Comparison of ENCODE assay signal across 25 cellular contexts in genomic region chr7:111844904-111845662, GRCh38.
DNase-seq lines count a peak whose midpoint lies in the region; ATAC-seq, FAIRE-seq and TF ChIP-seq lines count a peak whose summit lies in the region.
"Had no signal": no experiment of that assay in that cellular context is flagged by ENCODE, and none has a peak within 500 bp of the region (broad histone marks: within the 10 kb centered on the region; RNA-seq: fewer than 3 reads in every experiment).

No MANE protein-coding gene starts in this region.

- H3K4me1 ChIP-seq in HepG2 (ENCODE audit: insufficient read depth, low read length) (peaks cover 13% of the 10 kb centered on the region), pancreas (no peaks in the 10 kb centered on the region)
- H3K4me1 ChIP-seq: A549 had no signal

- DNase-seq in WTC11 (ENCODE audit: low spot score) (no peak), left colon (no peak), HepG2 (ENCODE audit: low spot score) (peak; percentile 11), pancreas (no peak), GM12891 (ENCODE audit: insufficient read length, low spot score) (no peak)
- DNase-seq: C1 segment of cervical spinal cord; CD4-positive, alpha-beta memory T cell; CD4-positive, CD25-positive, alpha-beta regulatory T cell; CD8-positive, alpha-beta memory T cell; COR-L47; DMS 273 treated with DMSO at 0.1 percent for 48 hours; DMS153; DMS53; DMS79; DND-41; EL; GDM1 had no signal

- CTCF ChIA-PET in WTC11 (lab: Charles Lee) (interaction anchor here (1.1 kb wide), 1 partner anchor 10 kb away, joined by 3 read pairs; no protein-coding TSS in a partner anchor), HepG2 (lab: Yijun Ruan, JAX; ENCODE audit: low intra/inter-chr PET ratio, low total read pairs) (no interaction called here)

- peaks cover 2% of the 10 kb centered on the region; the same call in 1 of the 2 replicates for H3K27me3 Mint-ChIP-seq in WTC11 (ENCODE audit: low read depth)
- H3K27me3 Mint-ChIP-seq: CD4-positive, alpha-beta memory T cell; CD4-positive, CD25-positive, alpha-beta regulatory T cell had no signal

- TF ChIP-seq EP300 in HepG2 (IDR thresholded peaks at IDR 0.05; ENCODE audit: low read depth in 2 of 2, low read length in 2 of 2) (no peak), HepG2 (CRISPR knock-in tag; IDR thresholded peaks at IDR 0.05; ENCODE audit: borderline replicate concordance) (no peak)

- peaks cover 20% of the 10 kb centered on the region for H3K36me3 Mint-ChIP-seq in WTC11
- H3K36me3 Mint-ChIP-seq: CD14-positive monocyte; CD4-positive, alpha-beta memory T cell; CD4-positive, CD25-positive, alpha-beta regulatory T cell; CD8-positive, alpha-beta memory T cell had no signal

- peaks cover 3 to 6% of the 10 kb centered on the region in 2 experiments; a peak in 3 of 5 replicates for H3K36me3 ChIP-seq in HepG2 (replicated peaks in 1 of 2; ENCODE audit: control insufficient read depth in 1 of 2, insufficient read depth in 2 of 2, low read length in 2 of 2)
- H3K36me3 ChIP-seq in pancreas = no peaks in the 10 kb centered on the region
- H3K36me3 ChIP-seq: BE2C, BLaER1 had no signal

- H3K79me2 ChIP-seq in HepG2 (ENCODE audit: insufficient read depth, low read length) = no peaks in the 10 kb centered on the region

- H3K9ac ChIP-seq in HepG2 (ENCODE audit: insufficient read depth, low read depth, low read length) = no peak overlapping the region
- H3K9ac ChIP-seq: BLaER1 had no signal

- H3K4me2 ChIP-seq in HepG2 (ENCODE audit: low read depth, low read length) = no peak overlapping the region
- H3K4me2 ChIP-seq: A549, BLaER1 had no signal

- in situ Hi-C loops in HepG2 (cut with HindIII; ENCODE audit: extremely low pct_ligation_motif_present, low pct_unique_long_range_greater_than_20kb) = no loop called here

- no peaks in the 10 kb centered on the region for H3K9me3 ChIP-seq in HepG2 (ENCODE audit: low read length)
- H3K9me3 ChIP-seq in pancreas = no peaks in the 10 kb centered on the region
- H3K9me3 ChIP-seq: A549, BE2C, BLaER1 had no signal

- BruUV-seq in HepG2 (replicated peaks; lab: Mats Ljungman, UMichigan) = no TSS peak

- H3K9me3 Mint-ChIP-seq in WTC11 = peaks cover 7% of the 10 kb centered on the region

- TF ChIP-seq POLR2A in HepG2 (IDR thresholded peaks at IDR 0.05; ENCODE audit: insufficient read depth in 1 of 2, low read depth in 2 of 2, low read length in 2 of 2) (no peak), GM12891 (IDR thresholded peaks at IDR 0.05; ENCODE audit: low read depth, low read length) (no peak)

- H2AFZ ChIP-seq in HepG2 (ENCODE audit: low read length) = no peak overlapping the region

- no peak for FAIRE-seq in HepG2 (lab: Jason Lieb, UNC)
- FAIRE-seq in pancreas (lab: Jason Lieb, UNC) = no peak
- no peak for FAIRE-seq in GM12891 (lab: Jason Lieb, UNC)
- FAIRE-seq: GM12892, GM18507 had no signal

- TF ChIP-seq CTCF in WTC11 (IDR thresholded peaks at IDR 0.05) = no peak
- no peak for TF ChIP-seq CTCF in HepG2 (CRISPR knock-in tag; IDR thresholded peaks at IDR 0.05)
- TF ChIP-seq CTCF in pancreas (IDR thresholded peaks at IDR 0.05) = no peak

- H3K27ac Mint-ChIP-seq in WTC11 = peak overlapping the region; percentile 35; the same call in 1 of the 2 replicates
- H3K27ac Mint-ChIP-seq: CD14-positive monocyte; CD4-positive, alpha-beta memory T cell; CD4-positive, CD25-positive, alpha-beta regulatory T cell; CD8-positive, alpha-beta memory T cell had no signal

- peaks cover 11% of the 10 kb centered on the region for H3K4me1 Mint-ChIP-seq in WTC11
- H3K4me1 Mint-ChIP-seq: CD4-positive, CD25-positive, alpha-beta regulatory T cell had no signal

- no peak overlapping the region for H3K4me3 ChIP-seq in HepG2 (replicated peaks in 1 of 3; ENCODE audit: insufficient read depth in 1 of 3, low read depth in 2 of 3, low read length in 3 of 3)
- H3K4me3 ChIP-seq in pancreas = no peak overlapping the region
- H3K4me3 ChIP-seq: A549, BLaER1 had no signal

- no peaks in the 10 kb centered on the region for H4K20me1 ChIP-seq in HepG2 (ENCODE audit: insufficient read depth, low read length)
- H4K20me1 ChIP-seq: BLaER1 had no signal

- no peak for TF ChIP-seq RAD21 in HepG2 (CRISPR knock-in tag; IDR thresholded peaks at IDR 0.05)

- ATAC-seq in WTC11 (no peak), left colon (peak; percentile 27), HepG2 (peak; percentile 73), pancreas (no peak), HG02678 (IDR thresholded peaks at IDR 0.05; ENCODE audit: unreplicated experiment) (no peak)
- ATAC-seq: A549 had no signal

- H3K27me3 ChIP-seq in HepG2 (ENCODE audit: control insufficient read depth in 1 of 2, insufficient read depth in 2 of 2, low read length in 2 of 2) = no peaks in the 10 kb centered on the region
- no peaks in the 10 kb centered on the region for H3K27me3 ChIP-seq in pancreas
- H3K27me3 ChIP-seq: BE2C, BLaER1 had no signal

- H3K27ac ChIP-seq in HepG2 (ENCODE audit: extremely low read length, insufficient read depth, low read length) (no peak overlapping the region), pancreas (no peak overlapping the region)
- H3K27ac ChIP-seq: 22Rv1, A549, BLaER1 had no signal

- POLR2A ChIA-PET in WTC11 (lab: Charles Lee) (no interaction called here), HepG2 (lab: Yijun Ruan, JAX) (no interaction called here)

- 95% methylated on average over 3 of the region's 4 CpGs for WGBS in HepG2 (ENCODE audit: low lambda C conversion rate)
- WGBS in pancreas, 2 donors = 90 to 91% methylated on average over 4 of the region's 4 CpGs

- intact Hi-C loops in left colon (cut with DNase I, micrococcal nuclease) = no loop called here
- intact Hi-C loops in HepG2 (cut with micrococcal nuclease; ENCODE audit: unreplicated experiment) = no loop called here
- intact Hi-C loops in pancreas (cut with DNase I) = loop anchor here in 1 of 3 donors (10.0 kb wide), 1 partner anchor 70 kb away; no protein-coding TSS in a partner anchor

- H3K4me3 Mint-ChIP-seq in WTC11 = no peak overlapping the region
- H3K4me3 Mint-ChIP-seq: CD4-positive, alpha-beta memory T cell; CD4-positive, CD25-positive, alpha-beta regulatory T cell; CD8-positive, alpha-beta memory T cell had no signal

TF ChIP-seq in WTC11, 78 proteins besides CTCF, POLR2A, EP300 and RAD21:
- TF ChIP-seq ZNF416 (CRISPR knock-in tag; IDR thresholded peaks at IDR 0.05) = no peak
- no peak for TF ChIP-seq IRF1 (CRISPR knock-in tag; IDR thresholded peaks at IDR 0.05)
- TF ChIP-seq PRRX2 (CRISPR knock-in tag; IDR thresholded peaks at IDR 0.05) = no peak
- TF ChIP-seq ATF3 (CRISPR knock-in tag; conservative IDR thresholded peaks at IDR 0.05) = no peak
- no peak for TF ChIP-seq NFATC4 (CRISPR knock-in tag; IDR thresholded peaks at IDR 0.05)
- TF ChIP-seq TEAD1 (CRISPR knock-in tag; IDR thresholded peaks at IDR 0.05) = no peak

TF ChIP-seq in GM12891, 5 proteins besides CTCF, POLR2A, EP300 and RAD21:
- TF ChIP-seq POLR2AphosphoS5 (IDR thresholded peaks at IDR 0.05; ENCODE audit: low read depth, low read length) (no peak), SPI1 (IDR thresholded peaks at IDR 0.05; ENCODE audit: low read depth, low read length) (no peak), PAX5 (IDR thresholded peaks at IDR 0.05; ENCODE audit: insufficient read depth, low read length, severe bottlenecking) (no peak), TAF1 (IDR thresholded peaks at IDR 0.05; ENCODE audit: low read depth, low read length) (no peak), POU2F2 (IDR thresholded peaks at IDR 0.05; ENCODE audit: low read depth, low read length) (no peak)
TF ChIP-seq in GM12891: peak in this region for 0.

Comparison
In these comparisons a context has a peak if more than half of its experiments do, and no peak if none do; other contexts are left out.
1. ATAC-seq: peak in left colon (single experiment) and HepG2 (single experiment); none in WTC11 (single experiment), pancreas (0 of 4) and HG02678 (single experiment).